Comparison of ENCODE assay signal across 1 cellular context in genomic region chr6:158762787-158763439, GRCh38.
A peak's percentile ranks its signal among the peaks of the same experiment; 100 is the strongest.
TF ChIP-seq lines count a peak whose summit lies in the region.

No MANE protein-coding gene starts in this region.

TF ChIP-seq in K562, 482 proteins besides CTCF, POLR2A, EP300 and RAD21 (continued from another document and continues in another):
- TF ChIP-seq, protein P1, sequence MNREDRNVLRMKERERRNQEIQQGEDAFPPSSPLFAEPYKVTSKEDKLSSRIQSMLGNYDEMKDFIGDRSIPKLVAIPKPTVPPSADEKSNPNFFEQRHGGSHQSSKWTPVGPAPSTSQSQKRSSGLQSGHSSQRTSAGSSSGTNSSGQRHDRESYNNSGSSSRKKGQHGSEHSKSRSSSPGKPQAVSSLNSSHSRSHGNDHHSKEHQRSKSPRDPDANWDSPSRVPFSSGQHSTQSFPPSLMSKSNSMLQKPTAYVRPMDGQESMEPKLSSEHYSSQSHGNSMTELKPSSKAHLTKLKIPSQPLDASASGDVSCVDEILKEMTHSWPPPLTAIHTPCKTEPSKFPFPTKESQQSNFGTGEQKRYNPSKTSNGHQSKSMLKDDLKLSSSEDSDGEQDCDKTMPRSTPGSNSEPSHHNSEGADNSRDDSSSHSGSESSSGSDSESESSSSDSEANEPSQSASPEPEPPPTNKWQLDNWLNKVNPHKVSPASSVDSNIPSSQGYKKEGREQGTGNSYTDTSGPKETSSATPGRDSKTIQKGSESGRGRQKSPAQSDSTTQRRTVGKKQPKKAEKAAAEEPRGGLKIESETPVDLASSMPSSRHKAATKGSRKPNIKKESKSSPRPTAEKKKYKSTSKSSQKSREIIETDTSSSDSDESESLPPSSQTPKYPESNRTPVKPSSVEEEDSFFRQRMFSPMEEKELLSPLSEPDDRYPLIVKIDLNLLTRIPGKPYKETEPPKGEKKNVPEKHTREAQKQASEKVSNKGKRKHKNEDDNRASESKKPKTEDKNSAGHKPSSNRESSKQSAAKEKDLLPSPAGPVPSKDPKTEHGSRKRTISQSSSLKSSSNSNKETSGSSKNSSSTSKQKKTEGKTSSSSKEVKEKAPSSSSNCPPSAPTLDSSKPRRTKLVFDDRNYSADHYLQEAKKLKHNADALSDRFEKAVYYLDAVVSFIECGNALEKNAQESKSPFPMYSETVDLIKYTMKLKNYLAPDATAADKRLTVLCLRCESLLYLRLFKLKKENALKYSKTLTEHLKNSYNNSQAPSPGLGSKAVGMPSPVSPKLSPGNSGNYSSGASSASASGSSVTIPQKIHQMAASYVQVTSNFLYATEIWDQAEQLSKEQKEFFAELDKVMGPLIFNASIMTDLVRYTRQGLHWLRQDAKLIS (CRISPR knock-in tag; IDR thresholded peaks at IDR 0.05): no peak
- TF ChIP-seq MAX (CRISPR knock-in tag; IDR thresholded peaks at IDR 0.05): peak; percentile 82
- TF ChIP-seq, protein P2, sequence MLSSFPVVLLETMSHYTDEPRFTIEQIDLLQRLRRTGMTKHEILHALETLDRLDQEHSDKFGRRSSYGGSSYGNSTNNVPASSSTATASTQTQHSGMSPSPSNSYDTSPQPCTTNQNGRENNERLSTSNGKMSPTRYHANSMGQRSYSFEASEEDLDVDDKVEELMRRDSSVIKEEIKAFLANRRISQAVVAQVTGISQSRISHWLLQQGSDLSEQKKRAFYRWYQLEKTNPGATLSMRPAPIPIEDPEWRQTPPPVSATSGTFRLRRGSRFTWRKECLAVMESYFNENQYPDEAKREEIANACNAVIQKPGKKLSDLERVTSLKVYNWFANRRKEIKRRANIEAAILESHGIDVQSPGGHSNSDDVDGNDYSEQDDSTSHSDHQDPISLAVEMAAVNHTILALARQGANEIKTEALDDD (IDR thresholded peaks at IDR 0.05): no peak
- no peak for TF ChIP-seq MECOM (CRISPR knock-in tag; IDR thresholded peaks at IDR 0.05)
- TF ChIP-seq ZNF584 (CRISPR knock-in tag; IDR thresholded peaks at IDR 0.05; ENCODE audit: low read depth): no peak
- peak; percentile 84; the same call in 1 of the 2 replicates for TF ChIP-seq TRIM28 (IDR thresholded peaks at IDR 0.05)
- TF ChIP-seq ETV6 (IDR thresholded peaks at IDR 0.05; ENCODE audit: borderline replicate concordance in 1 of 2, low read depth in 2 of 2, low read length in 1 of 2): 0 out of 4 replicates have a peak, but pooled peaks of 1 of the 2 experiments have one; percentile 37
- TF ChIP-seq ETV6 (CRISPR knock-in tag; IDR thresholded peaks at IDR 0.05; ENCODE audit: borderline replicate concordance): no peak
- peak; percentile 57; the same call in 1 of the 2 replicates for TF ChIP-seq KLF13 (tag; IDR thresholded peaks at IDR 0.05; ENCODE audit: borderline replicate concordance, low read depth)
- peak; percentile 63; the same call in 1 of the 2 replicates for TF ChIP-seq MYNN (IDR thresholded peaks at IDR 0.05)
- no peak for TF ChIP-seq MYNN (CRISPR knock-in tag; IDR thresholded peaks at IDR 0.05)
- TF ChIP-seq LCOR (CRISPR knock-in tag; IDR thresholded peaks at IDR 0.05): peak; percentile 81
- peak; percentile 21; the same call in 1 of the 2 replicates for TF ChIP-seq RB1 (IDR thresholded peaks at IDR 0.05; ENCODE audit: low read depth)
- no peak for TF ChIP-seq GABPA (tag; conservative IDR thresholded peaks at IDR 0.05; ENCODE audit: low read depth)
- no peak for TF ChIP-seq HDAC6 (IDR thresholded peaks at IDR 0.05; ENCODE audit: low read depth, low read length)
- TF ChIP-seq ETV1 (tag; conservative IDR thresholded peaks at IDR 0.05; ENCODE audit: low read depth): no peak
- no peak for TF ChIP-seq ZNF778 (CRISPR knock-in tag; IDR thresholded peaks at IDR 0.05)
- TF ChIP-seq NUFIP1 (IDR thresholded peaks at IDR 0.05; ENCODE audit: partially characterized antibody): no peak
- no peak for TF ChIP-seq CHD7 (IDR thresholded peaks at IDR 0.05; ENCODE audit: low read depth, low read length)
- TF ChIP-seq ZNF77 (CRISPR knock-in tag; IDR thresholded peaks at IDR 0.05): no peak
- TF ChIP-seq MCM7 (IDR thresholded peaks at IDR 0.05): no peak
- TF ChIP-seq GTF2A2 (tag; IDR thresholded peaks at IDR 0.05): no peak
- TF ChIP-seq MCM5 (IDR thresholded peaks at IDR 0.05; ENCODE audit: low read depth): no peak
- TF ChIP-seq MCM2 (IDR thresholded peaks at IDR 0.05; ENCODE audit: low read depth): no peak
- TF ChIP-seq ZNF518B (CRISPR knock-in tag; IDR thresholded peaks at IDR 0.05): no peak
- TF ChIP-seq ZNF583 (CRISPR knock-in tag; IDR thresholded peaks at IDR 0.05): 0 out of 2 replicates have a peak, but pooled peaks have one; percentile 44
- no peak for TF ChIP-seq ZNF232 (CRISPR knock-in tag; IDR thresholded peaks at IDR 0.05)
- TF ChIP-seq NR0B1 (IDR thresholded peaks at IDR 0.05; ENCODE audit: partially characterized antibody): no peak
- TF ChIP-seq, protein P3, sequence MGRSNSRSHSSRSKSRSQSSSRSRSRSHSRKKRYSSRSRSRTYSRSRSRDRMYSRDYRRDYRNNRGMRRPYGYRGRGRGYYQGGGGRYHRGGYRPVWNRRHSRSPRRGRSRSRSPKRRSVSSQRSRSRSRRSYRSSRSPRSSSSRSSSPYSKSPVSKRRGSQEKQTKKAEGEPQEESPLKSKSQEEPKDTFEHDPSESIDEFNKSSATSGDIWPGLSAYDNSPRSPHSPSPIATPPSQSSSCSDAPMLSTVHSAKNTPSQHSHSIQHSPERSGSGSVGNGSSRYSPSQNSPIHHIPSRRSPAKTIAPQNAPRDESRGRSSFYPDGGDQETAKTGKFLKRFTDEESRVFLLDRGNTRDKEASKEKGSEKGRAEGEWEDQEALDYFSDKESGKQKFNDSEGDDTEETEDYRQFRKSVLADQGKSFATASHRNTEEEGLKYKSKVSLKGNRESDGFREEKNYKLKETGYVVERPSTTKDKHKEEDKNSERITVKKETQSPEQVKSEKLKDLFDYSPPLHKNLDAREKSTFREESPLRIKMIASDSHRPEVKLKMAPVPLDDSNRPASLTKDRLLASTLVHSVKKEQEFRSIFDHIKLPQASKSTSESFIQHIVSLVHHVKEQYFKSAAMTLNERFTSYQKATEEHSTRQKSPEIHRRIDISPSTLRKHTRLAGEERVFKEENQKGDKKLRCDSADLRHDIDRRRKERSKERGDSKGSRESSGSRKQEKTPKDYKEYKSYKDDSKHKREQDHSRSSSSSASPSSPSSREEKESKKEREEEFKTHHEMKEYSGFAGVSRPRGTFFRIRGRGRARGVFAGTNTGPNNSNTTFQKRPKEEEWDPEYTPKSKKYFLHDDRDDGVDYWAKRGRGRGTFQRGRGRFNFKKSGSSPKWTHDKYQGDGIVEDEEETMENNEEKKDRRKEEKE (IDR thresholded peaks at IDR 0.05; ENCODE audit: borderline replicate concordance in 1 of 2, control insufficient read depth in 1 of 2, low read depth in 2 of 2, low read length in 1 of 2): no peak
- TF ChIP-seq FOXA3 (CRISPR knock-in tag; conservative IDR thresholded peaks at IDR 0.05 in 1 of 2, IDR thresholded peaks at IDR 0.05 in 1 of 2): 0 out of 4 replicates have a peak, but pooled peaks of 1 of the 2 experiments have one; percentile 19
